In genomic region chr15:101522621-101523559, GRCh38 we compare ENCODE assay signal across 26 cellular contexts. TPM values are rescaled to one million over a fixed set of nuclear protein-coding genes. Genes with fewer than 3 reads are reported as not detected.
DNase-seq lines count a peak whose midpoint lies in the region; TF ChIP-seq lines count a peak whose summit lies in the region.
"Had no signal": no experiment of that assay in that cellular context is flagged by ENCODE, and none has a peak within 500 bp of the region (broad histone marks: within the 10 kb centered on the region; RNA-seq: fewer than 3 reads in every experiment).

No MANE protein-coding gene starts in this region.

- intact Hi-C loops in activated T-helper 1 cell treated with anti-CD3 and anti-CD28 coated beads, Interleukin-12 subunit alpha, Interleukin-12 subunit beta, Interleukin-2, Interleukin-4 antibody, amounts not matched to agents 30 ng/mL and 10 ng/mL and 1 ng/mL, durations not matched to agents 14 hours and 24 hours and 36 hours (cut with micrococcal nuclease): no loop called here

- H3K4me1 Mint-ChIP-seq in activated T-helper 1 cell treated with anti-CD3 and anti-CD28 coated beads, Interleukin-12 subunit alpha, Interleukin-12 subunit beta, Interleukin-2, Interleukin-4 antibody, amounts not matched to agents 30 ng/mL and 10 ng/mL and 1 ng/mL, durations not matched to agents 14 hours and 24 hours and 36 hours (ENCODE audit: low read depth): peaks cover 6% of the 10 kb centered on the region
- H3K4me1 Mint-ChIP-seq: mesothelial cell of epicardium had no signal

- H3K27me3 ChIP-seq in layer of hippocampus (ENCODE audit: control insufficient read depth, insufficient read depth, low read length) (no peaks in the 10 kb centered on the region), tibial nerve (no peaks in the 10 kb centered on the region)
- H3K27me3 ChIP-seq: upper lobe of right lung had no signal

- peaks cover 18% of the 10 kb centered on the region for H3K9me3 Mint-ChIP-seq in activated T-helper 1 cell treated with anti-CD3 and anti-CD28 coated beads, Interleukin-12 subunit alpha, Interleukin-12 subunit beta, Interleukin-2, Interleukin-4 antibody, amounts not matched to agents 30 ng/mL and 10 ng/mL and 1 ng/mL, durations not matched to agents 14 hours and 24 hours and 36 hours

- H3K27ac Mint-ChIP-seq in activated T-helper 1 cell treated with anti-CD3 and anti-CD28 coated beads, Interleukin-12 subunit alpha, Interleukin-12 subunit beta, Interleukin-2, Interleukin-4 antibody, amounts not matched to agents 30 ng/mL and 10 ng/mL and 1 ng/mL, durations not matched to agents 14 hours and 24 hours and 36 hours: no peak overlapping the region
- H3K27ac Mint-ChIP-seq: activated naive CD4-positive, alpha-beta T cell treated with anti-CD3 and anti-CD28 coated beads, Interleukin-2, amount 10 ng/mL, durations not matched to agents 7 days and 5 days; activated T-cell treated with anti-CD3 and anti-CD28 coated beads, Interleukin-2, amount 50 U/mL, for 72 hours; CD4-positive, alpha-beta memory T cell; dendritic cell treated with granulocyte-macrophage colony-stimulating factor and Interleukin-4, amounts not matched to agents 40 ng/mL and 50 ng/mL, for 4 days; mesothelial cell of epicardium had no signal

- H3K27me3 Mint-ChIP-seq in activated T-helper 1 cell treated with anti-CD3 and anti-CD28 coated beads, Interleukin-12 subunit alpha, Interleukin-12 subunit beta, Interleukin-2, Interleukin-4 antibody, amounts not matched to agents 30 ng/mL and 10 ng/mL and 1 ng/mL, durations not matched to agents 14 hours and 24 hours and 36 hours (ENCODE audit: insufficient read depth): peaks cover 6% of the 10 kb centered on the region

- no peaks in the 10 kb centered on the region for H3K36me3 ChIP-seq in tibial nerve
- H3K36me3 ChIP-seq: gastroesophageal sphincter, left lung, upper lobe of right lung had no signal

- no peak overlapping the region for H3K4me3 ChIP-seq in tibial nerve
- H3K4me3 ChIP-seq: gastroesophageal sphincter, left lung, upper lobe of right lung had no signal

- H3K4me1 ChIP-seq in tibial nerve: peaks cover 0 to 4% (median 0%) of the 10 kb centered on the region in 4 donors

- H3K9me3 ChIP-seq in tibial nerve: peaks cover 0 to 11% (median 1%) of the 10 kb centered on the region in 4 donors

- H3K36me3 Mint-ChIP-seq in activated T-helper 1 cell treated with anti-CD3 and anti-CD28 coated beads, Interleukin-12 subunit alpha, Interleukin-12 subunit beta, Interleukin-2, Interleukin-4 antibody, amounts not matched to agents 30 ng/mL and 10 ng/mL and 1 ng/mL, durations not matched to agents 14 hours and 24 hours and 36 hours (ENCODE audit: low read depth): no peaks in the 10 kb centered on the region
- H3K36me3 Mint-ChIP-seq: activated naive CD4-positive, alpha-beta T cell treated with anti-CD3 and anti-CD28 coated beads, Interleukin-2, amount 10 ng/mL, durations not matched to agents 7 days and 5 days; mesothelial cell of epicardium had no signal

- no peak for TF ChIP-seq EP300 in tibial nerve (IDR thresholded peaks at IDR 0.05)

- DNase-seq in NCI-H2107 treated with DMSO at 0.1 percent for 48 hours (lab: John Stamatoyannopoulos, UW; ENCODE audit: unreplicated experiment) (peak; percentile 1), NCI-H2107 (lab: John Stamatoyannopoulos, UW) (no peak), substantia nigra (lab: John Stamatoyannopoulos, UW) (no peak), SHP77 treated with DMSO at 0.1 percent for 48 hours (lab: John Stamatoyannopoulos, UW) (no peak), tibial nerve (ENCODE audit: low spot score in 2 of 2) (no peak)
- no peak for DNase-seq in activated T-helper 1 cell treated with anti-CD3 and anti-CD28 coated beads, Interleukin-12 subunit alpha, Interleukin-12 subunit beta, Interleukin-2, Interleukin-4 antibody, amounts not matched to agents 30 ng/mL and 10 ng/mL and 1 ng/mL, durations not matched to agents 14 hours and 24 hours and 36 hours (ENCODE audit: low spot score)
- DNase-seq: activated CD4-positive, alpha-beta T cell treated with anti-CD3 and anti-CD28 coated beads for 4 hours; activated naive CD4-positive, alpha-beta T cell treated with anti-CD3 and anti-CD28 coated beads, Interleukin-2, amount 10 ng/mL, durations not matched to agents 7 days and 5 days; activated T-cell treated with anti-CD3 and anti-CD28 coated beads, Interleukin-2, amount 50 U/mL, for 72 hours; amniotic stem cell; CD4-positive, alpha-beta memory T cell; immature natural killer cell; Kasumi-1; left lung; natural killer cell; NCI-H1436; NCI-H446 treated with DMSO at 0.1 percent for 48 hours; small intestine; stimulated activated CD8-positive, alpha-beta memory T cell treated with anti-CD3 and anti-CD28 coated beads, Interleukin-4, amount 100 ng/mL, for 48 hours; upper lobe of right lung had no signal

- H3K4me3 Mint-ChIP-seq in activated T-helper 1 cell treated with anti-CD3 and anti-CD28 coated beads, Interleukin-12 subunit alpha, Interleukin-12 subunit beta, Interleukin-2, Interleukin-4 antibody, amounts not matched to agents 30 ng/mL and 10 ng/mL and 1 ng/mL, durations not matched to agents 14 hours and 24 hours and 36 hours: no peak overlapping the region
- H3K4me3 Mint-ChIP-seq: activated naive CD4-positive, alpha-beta T cell treated with anti-CD3 and anti-CD28 coated beads, Interleukin-2, amount 10 ng/mL, durations not matched to agents 7 days and 5 days; activated T-cell treated with anti-CD3 and anti-CD28 coated beads, Interleukin-2, amount 50 U/mL, for 72 hours; dendritic cell treated with granulocyte-macrophage colony-stimulating factor and Interleukin-4, amounts not matched to agents 40 ng/mL and 50 ng/mL, for 4 days; immature natural killer cell; mesothelial cell of epicardium; natural killer cell had no signal

- H3K27ac ChIP-seq in VCaP (peak overlapping the region; percentile 39), layer of hippocampus (ENCODE audit: low read depth, low read length) (peak overlapping the region; percentile 97), substantia nigra (ENCODE audit: low read depth, low read length, poor library complexity, severe bottlenecking) (peak overlapping the region; percentile 97), tibial nerve (no peak overlapping the region)
- H3K27ac ChIP-seq: 22Rv1, gastroesophageal sphincter, left lung, upper lobe of right lung had no signal

- TF ChIP-seq CTCF in VCaP (conservative IDR thresholded peaks at IDR 0.05): no peak
- no peak for TF ChIP-seq CTCF in tibial nerve (IDR thresholded peaks at IDR 0.05)

- TF ChIP-seq POLR2A in tibial nerve (IDR thresholded peaks at IDR 0.05): no peak

- WGBS in tibial nerve, 2 donors: 84 to 87% methylated on average over 18 of the region's 18 CpGs

RNA-seq across cellular contexts. Expression of gene PCSK6, which starts 33.4 kb away (rescaled TPM):
- total RNA-seq in activated T-helper 1 cell treated with anti-CD3 and anti-CD28 coated beads, Interleukin-12 subunit alpha, Interleukin-12 subunit beta, Interleukin-2, Interleukin-4 antibody, amounts not matched to agents 30 ng/mL and 10 ng/mL and 1 ng/mL, durations not matched to agents 14 hours and 24 hours and 36 hours: 3.0 and 3.7 TPM in 2 replicates
- total RNA-seq in tibial nerve: 10 to 100 TPM in 3 of 4 donors, 1 to 10 TPM in 1; 8.5 to 27.0 (median 13.2) TPM

Comparison
In these comparisons a context has a peak if more than half of its experiments do, and no peak if none do; other contexts are left out.
1. H3K27ac ChIP-seq: peak in VCaP (single experiment), layer of hippocampus (single experiment) and substantia nigra (single experiment); none in tibial nerve (0 of 4).